22 cellular contexts compared by ENCODE assay signal in genomic region chr12:16893426-16893825, GRCh38.
DNase-seq lines count a peak whose midpoint lies in the region; ATAC-seq, FAIRE-seq and TF ChIP-seq lines count a peak whose summit lies in the region.
"Had no signal": no experiment of that assay in that cellular context is flagged by ENCODE, and none has a peak within 500 bp of the region (broad histone marks: within the 10 kb centered on the region; RNA-seq: fewer than 3 reads in every experiment).

No MANE protein-coding gene starts in this region.

- H3K27me3 ChIP-seq in GM12878 (replicated peaks in 1 of 2; ENCODE audit: control insufficient read depth in 2 of 2, insufficient read depth in 2 of 2, low read length in 1 of 2) (no peaks in the 10 kb centered on the region), neural cell (ENCODE audit: insufficient read depth, low read depth, low read length) (no peaks in the 10 kb centered on the region)
- H3K27me3 ChIP-seq: BLaER1 treated with 17β-estradiol and CSF1 and Interleukin-3, amounts not matched to agents 10 nM and 100 nM had no signal

- no TSS peak for BruUV-seq in GM12878 (replicated peaks; lab: Mats Ljungman, UMichigan)

- POLR2A ChIA-PET in GM12878 (lab: Charles Lee), result no interaction called here

- H3K79me2 ChIP-seq in GM12878 (ENCODE audit: control insufficient read depth, insufficient read depth, low read length) (no peaks in the 10 kb centered on the region), neural cell (replicated peaks; ENCODE audit: insufficient read depth, low read length) (no peaks in the 10 kb centered on the region)

- H3K27ac ChIP-seq in GM12878 (ENCODE audit: control insufficient read depth, insufficient read depth), result no peak overlapping the region
- peak overlapping the region; percentile 13 for H3K27ac ChIP-seq in neural cell (ENCODE audit: low read length)
- H3K27ac ChIP-seq: 22Rv1; A549; BLaER1 treated with 17β-estradiol and CSF1 and Interleukin-3, amounts not matched to agents 10 nM and 100 nM; C4-2B had no signal

- H3K9ac ChIP-seq in GM12878 (ENCODE audit: control insufficient read depth, insufficient read depth, low read length) (no peak overlapping the region), neural cell (ENCODE audit: low read length) (no peak overlapping the region)
- H3K9ac ChIP-seq: BLaER1 treated with 17β-estradiol and CSF1 and Interleukin-3, amounts not matched to agents 10 nM and 100 nM had no signal

- SMC1A ChIA-PET in GM12878 (lab: Charles Lee; ENCODE audit: uncharacterized antibody, unreplicated experiment), result interaction anchor here (1.2 kb wide), 1 partner anchor 27 kb away, joined by 3 read pairs; no protein-coding TSS in a partner anchor

- no peak for FAIRE-seq in GM12878 (lab: Jason Lieb, UNC)
- FAIRE-seq: A549, GM12891, GM19239 had no signal

- H3K9me3 ChIP-seq in GM12878 (replicated peaks; ENCODE audit: control insufficient read depth, insufficient read depth, low read length) (no peaks in the 10 kb centered on the region), neural cell (ENCODE audit: low read length) (no peaks in the 10 kb centered on the region)
- H3K9me3 ChIP-seq: A549; BLaER1 treated with 17β-estradiol and CSF1 and Interleukin-3, amounts not matched to agents 10 nM and 100 nM had no signal

- no peak overlapping the region for H3K4me3 ChIP-seq in GM12878
- no peak overlapping the region for H3K4me3 ChIP-seq in neural cell (ENCODE audit: low read length)
- H3K4me3 ChIP-seq: A549; BLaER1 treated with 17β-estradiol and CSF1 and Interleukin-3, amounts not matched to agents 10 nM and 100 nM had no signal

- in situ Hi-C loops in GM12878 (cut with MboI), result no loop called here

- TF ChIP-seq CTCF in GM12878 (IDR thresholded peaks at IDR 0.05 in 2 of 3, conservative IDR thresholded peaks at IDR 0.05 in 1 of 3; ENCODE audit: control insufficient read depth in 2 of 3, extremely low read depth in 1 of 3, insufficient read depth in 1 of 3, low read depth in 3 of 3, low read length in 3 of 3) (no peak), neural cell (IDR thresholded peaks at IDR 0.05; ENCODE audit: poor library complexity, severe bottlenecking) (no peak)

- no peaks in the 10 kb centered on the region for H3K36me3 ChIP-seq in GM12878 (ENCODE audit: control insufficient read depth in 2 of 2, insufficient read depth in 2 of 2, low read length in 1 of 2)
- H3K36me3 ChIP-seq in neural cell (ENCODE audit: insufficient read depth, low read length), result no peaks in the 10 kb centered on the region
- H3K36me3 ChIP-seq: BLaER1 treated with 17β-estradiol and CSF1 and Interleukin-3, amounts not matched to agents 10 nM and 100 nM had no signal

- H3K4me3 Mint-ChIP-seq in activated naive CD8-positive, alpha-beta T cell treated with anti-CD3 and anti-CD28 coated beads for 36 hours, result no peak overlapping the region
- H3K4me3 Mint-ChIP-seq: B cell; CD4-positive, alpha-beta T cell; CD8-positive, alpha-beta T cell had no signal

- no peak for TF ChIP-seq RAD21 in GM12878 (IDR thresholded peaks at IDR 0.05; ENCODE audit: insufficient read depth, low read depth, low read length)
- TF ChIP-seq RAD21 in neural cell (conservative IDR thresholded peaks at IDR 0.05), result no peak

- H3F3A ChIP-seq in neural cell (ENCODE audit: insufficient read depth, low read length, poor library complexity, severe bottlenecking), result no peaks in the 10 kb centered on the region

- H3K27ac Mint-ChIP-seq in activated naive CD8-positive, alpha-beta T cell treated with anti-CD3 and anti-CD28 coated beads for 36 hours, result no peak overlapping the region
- H3K27ac Mint-ChIP-seq: B cell; CD4-positive, alpha-beta T cell; CD8-positive, alpha-beta T cell had no signal

- TF ChIP-seq EP300 in GM12878 (IDR thresholded peaks at IDR 0.05; ENCODE audit: borderline replicate concordance in 1 of 2, control insufficient read depth in 1 of 2, low read depth in 2 of 2, low read length in 2 of 2) (no peak), neural cell (conservative IDR thresholded peaks at IDR 0.05; ENCODE audit: poor library complexity, severe bottlenecking) (peak; percentile 14)

- H3K36me3 Mint-ChIP-seq in activated naive CD8-positive, alpha-beta T cell treated with anti-CD3 and anti-CD28 coated beads for 36 hours, result peaks cover 2% of the 10 kb centered on the region
- H3K36me3 Mint-ChIP-seq: CD8-positive, alpha-beta T cell had no signal

- H2AFZ ChIP-seq in GM12878 (ENCODE audit: control insufficient read depth, low read depth, low read length) (no peak overlapping the region), neural cell (ENCODE audit: low read depth, low read length) (no peak overlapping the region)

- ATAC-seq in GM12878 (no peak), HG03571 (IDR thresholded peaks at IDR 0.05; ENCODE audit: unreplicated experiment) (no peak)
- ATAC-seq: A549; CD8-positive, alpha-beta T cell had no signal

- H3K27me3 Mint-ChIP-seq in activated naive CD8-positive, alpha-beta T cell treated with anti-CD3 and anti-CD28 coated beads for 36 hours, result no peaks in the 10 kb centered on the region
- H3K27me3 Mint-ChIP-seq: B cell; CD4-positive, alpha-beta T cell had no signal

- no peak for TF ChIP-seq POLR2A in GM12878 (IDR thresholded peaks at IDR 0.05; ENCODE audit: low read depth, low read length)

- RAD21 ChIA-PET in GM12878 (lab: Charles Lee; ENCODE audit: unreplicated experiment), result no interaction called here

- CTCF ChIA-PET in GM12878 (lab: Yijun Ruan, JAX), result interaction anchor here (1.2 kb wide), 1 partner anchor 443 kb away, joined by 4 read pairs; no protein-coding TSS in a partner anchor

- no peaks in the 10 kb centered on the region for H4K20me1 ChIP-seq in GM12878 (ENCODE audit: control insufficient read depth, insufficient read depth)
- H4K20me1 ChIP-seq in neural cell (ENCODE audit: insufficient read depth), result no peaks in the 10 kb centered on the region
- H4K20me1 ChIP-seq: BLaER1 treated with 17β-estradiol and CSF1 and Interleukin-3, amounts not matched to agents 10 nM and 100 nM had no signal

- H3K4me1 Mint-ChIP-seq in activated naive CD8-positive, alpha-beta T cell treated with anti-CD3 and anti-CD28 coated beads for 36 hours, result no peaks in the 10 kb centered on the region
- H3K4me1 Mint-ChIP-seq: B cell had no signal

- WGBS in GM12878 (ENCODE audit: insufficient coverage, insufficient replicate concordance, low lambda C conversion rate, missing lambda C conversion rate), result 85% methylated on average over 14 of the region's 14 CpGs

- no peaks in the 10 kb centered on the region for H3K9me2 ChIP-seq in neural cell (ENCODE audit: insufficient read depth, low read length)

- intact Hi-C loops in GM12878 (cut with micrococcal nuclease; ENCODE audit: unreplicated experiment), result no loop called here

- DNase-seq in NCI-H345 (lab: John Stamatoyannopoulos, UW) (peak; percentile 23), NCI-H345 treated with DMSO at 0.1 percent for 48 hours (lab: John Stamatoyannopoulos, UW; ENCODE audit: unreplicated experiment) (no peak), GM12878 (ENCODE audit: low read depth, low spot score) (no peak)
- DNase-seq in activated naive CD8-positive, alpha-beta T cell treated with anti-CD3 and anti-CD28 coated beads for 36 hours, result no peak
- DNase-seq: AML-193; CD4-positive, alpha-beta T cell; CD8-positive, alpha-beta T cell; DMS 273 treated with DMSO at 0.1 percent for 48 hours; DMS153; DMS79; DND-41; EL; GDM1 had no signal

- no peaks in the 10 kb centered on the region for H3K4me1 ChIP-seq in GM12878 (ENCODE audit: control insufficient read depth, insufficient read depth, low read length)
- H3K4me1 ChIP-seq: A549; BLaER1 treated with 17β-estradiol and CSF1 and Interleukin-3, amounts not matched to agents 10 nM and 100 nM had no signal

- peaks cover 8% of the 10 kb centered on the region for H3K9me3 Mint-ChIP-seq in activated naive CD8-positive, alpha-beta T cell treated with anti-CD3 and anti-CD28 coated beads for 36 hours

- no peak overlapping the region for H3K4me2 ChIP-seq in GM12878 (ENCODE audit: control insufficient read depth, insufficient read depth)
- no peak overlapping the region for H3K4me2 ChIP-seq in neural cell (ENCODE audit: low read length)
- H3K4me2 ChIP-seq: A549; BLaER1 treated with 17β-estradiol and CSF1 and Interleukin-3, amounts not matched to agents 10 nM and 100 nM had no signal

TF ChIP-seq in GM12878, 131 proteins besides CTCF, POLR2A, EP300 and RAD21 (continues in another document):
- TF ChIP-seq ZBTB33 (IDR thresholded peaks at IDR 0.05), result peak; percentile 32; the same call in 1 of the 2 replicates

TF ChIP-seq in neural cell, 6 proteins besides CTCF, POLR2A, EP300 and RAD21:
- no peak for TF ChIP-seq REST (IDR thresholded peaks at IDR 0.05; ENCODE audit: borderline replicate concordance)
- no peak for TF ChIP-seq MXI1 (conservative IDR thresholded peaks at IDR 0.05; ENCODE audit: poor library complexity, severe bottlenecking)
- TF ChIP-seq POLR2AphosphoS5 (IDR thresholded peaks at IDR 0.05), result no peak
- TF ChIP-seq TAF1 (IDR thresholded peaks at IDR 0.05; ENCODE audit: low read depth), result no peak
- TF ChIP-seq SMC3 (conservative IDR thresholded peaks at IDR 0.05; ENCODE audit: poor library complexity), result no peak
